In the genomic region with DNA sequence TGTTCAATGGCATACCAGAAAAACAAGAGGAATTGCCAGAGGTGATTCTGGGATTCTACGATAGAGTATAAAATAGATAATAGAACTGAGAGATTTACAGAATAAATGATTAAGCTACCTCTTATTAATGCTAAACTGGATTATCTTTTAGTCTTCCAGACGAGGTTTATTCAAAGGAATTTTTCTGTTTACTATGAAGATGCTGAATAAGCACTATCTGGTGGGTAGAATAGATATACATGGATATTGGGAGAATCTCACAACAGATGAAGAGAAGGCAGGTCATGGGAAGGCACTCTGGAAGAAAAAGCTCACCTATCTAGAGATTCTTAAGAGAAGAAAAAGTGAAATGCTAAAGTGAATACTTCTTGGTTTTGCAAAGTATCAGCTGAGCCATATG, we compare ENCODE assay signal across 17 cellular contexts. TPM values are rescaled to one million over a fixed set of nuclear protein-coding genes. Genes with fewer than 3 reads are reported as not detected.
A peak's percentile ranks its signal among the peaks of the same experiment; 100 is the strongest.
DNase-seq lines count a peak whose midpoint lies in the region; ATAC-seq, FAIRE-seq and TF ChIP-seq lines count a peak whose summit lies in the region.
"Had no signal": no experiment of that assay in that cellular context is flagged by ENCODE, and none has a peak within 500 bp of the region (broad histone marks: within the 10 kb centered on the region; RNA-seq: fewer than 3 reads in every experiment).

No MANE protein-coding gene starts in this region.

- intact Hi-C loops in K562 (cut with micrococcal nuclease): no loop called here

- no peaks in the 10 kb centered on the region for H3K9me3 ChIP-seq in H9 (ENCODE audit: control insufficient read depth, low read depth, low read length)
- H3K9me3 ChIP-seq in K562 (replicated peaks; ENCODE audit: control insufficient read depth, insufficient read depth, low read depth, low read length): no peaks in the 10 kb centered on the region; the same call in 1 of the 2 replicates
- H3K9me3 ChIP-seq in HAP-1: no peaks in the 10 kb centered on the region
- H3K9me3 ChIP-seq: BLaER1 had no signal

- peaks cover 27 to 36% of the 10 kb centered on the region in 2 experiments for H3K4me1 Mint-ChIP-seq in H9
- H3K4me1 Mint-ChIP-seq: B cell had no signal

- no peak overlapping the region for H3K18ac ChIP-seq in H9 (ENCODE audit: insufficient read length, low read depth, low read length)

- no peak overlapping the region for H2AFZ ChIP-seq in H9 (ENCODE audit: low read length)
- no peak overlapping the region for H2AFZ ChIP-seq in K562 (ENCODE audit: low read depth, low read length)
- H2AFZ ChIP-seq: GM23248 had no signal

- POLR2A ChIA-PET in K562 (lab: Yijun Ruan, JAX): interaction anchor here (0.6 to 2.6 kb wide), 5 partner anchors 9 to 21 kb away, joined by 3 to 9 read pairs (median 4); a partner anchor contains a TSS

- no peak for ATAC-seq in K562
- ATAC-seq: CD8-positive, alpha-beta T cell had no signal

- peaks cover 2% of the 10 kb centered on the region; the same call in 1 of the 2 replicates for H3K4me1 ChIP-seq in H9 (ENCODE audit: insufficient read depth, low read length)
- no peaks in the 10 kb centered on the region for H3K4me1 ChIP-seq in K562 (replicated peaks in 1 of 2; ENCODE audit: control insufficient read depth in 2 of 2, insufficient read depth in 2 of 2, low read length in 2 of 2)
- H3K4me1 ChIP-seq in HAP-1: peaks cover 22% of the 10 kb centered on the region
- H3K4me1 ChIP-seq: BLaER1, Caco-2 had no signal

- no peak overlapping the region for H2BK120ac ChIP-seq in H9 (ENCODE audit: low read depth, low read length, poor library complexity, severe bottlenecking)

- TF ChIP-seq CTCF in H9 (conservative IDR thresholded peaks at IDR 0.05): no peak
- TF ChIP-seq CTCF in K562 (IDR thresholded peaks at IDR 0.05 in 2 of 3, conservative IDR thresholded peaks at IDR 0.05 in 1 of 3; ENCODE audit: insufficient read depth in 2 of 3, low read depth in 1 of 3, low read length in 3 of 3): no peak

- H4K5ac ChIP-seq in H9 (ENCODE audit: insufficient read length, low read depth, low read length): no peak overlapping the region

- H4K8ac ChIP-seq in H9 (replicated peaks; ENCODE audit: insufficient read length, low read depth, low read length): no peak overlapping the region

- TF ChIP-seq POLR2A in K562 (conservative IDR thresholded peaks at IDR 0.05): no peak

- no peak overlapping the region for H3K9ac ChIP-seq in H9 (ENCODE audit: extremely low read depth, insufficient read length, low read length)
- no peak overlapping the region for H3K9ac ChIP-seq in K562 (ENCODE audit: insufficient read depth in 1 of 2, low read depth in 2 of 2, low read length in 2 of 2)
- H3K9ac ChIP-seq: BLaER1, GM23248 had no signal

- H3K56ac ChIP-seq in H9 (ENCODE audit: insufficient read length, low read depth, low read length): no peak overlapping the region

- peaks cover 29 to 67% (median 60%) of the 10 kb centered on the region in 3 experiments; a peak in 6 of 7 replicates for H3K36me3 Mint-ChIP-seq in H9 (ENCODE audit: insufficient read depth in 1 of 3, low read depth in 3 of 3)
- H3K36me3 Mint-ChIP-seq: CD4-positive, CD25-positive, alpha-beta regulatory T cell had no signal

- no peaks in the 10 kb centered on the region for H3K79me2 ChIP-seq in H9 (ENCODE audit: insufficient read depth, low read length)
- no peaks in the 10 kb centered on the region for H3K79me2 ChIP-seq in K562 (ENCODE audit: control insufficient read depth, insufficient read depth, low read length)

- H3K79me1 ChIP-seq in H9 (ENCODE audit: insufficient read depth, low read depth, low read length, poor library complexity, severe bottlenecking): peaks cover 4% of the 10 kb centered on the region

- peaks cover 0 to 4% of the 10 kb centered on the region in 2 experiments; a peak in 1 of 5 replicates for H3K9me3 Mint-ChIP-seq in H9
- H3K9me3 Mint-ChIP-seq: CD4-positive, CD25-positive, alpha-beta regulatory T cell had no signal

- H3K4me3 ChIP-seq in K562 (no peak overlapping the region), HAP-1 (no peak overlapping the region)
- H3K4me3 ChIP-seq: BLaER1, GM23248 had no signal

- no peaks in the 10 kb centered on the region for H3K23me2 ChIP-seq in H9 (ENCODE audit: insufficient read length, low read depth, low read length, poor library complexity, severe bottlenecking)

- H3K27ac ChIP-seq in H9 (ENCODE audit: insufficient read length, low read depth, low read length): no peak overlapping the region
- H3K27ac ChIP-seq in K562 (ENCODE audit: extremely low read depth, low read depth, low read length): no peak overlapping the region
- H3K27ac ChIP-seq: BLaER1, C4-2B, GM23248 had no signal

- no peak overlapping the region for H2AK5ac ChIP-seq in H9 (ENCODE audit: insufficient read length, low read length)

- no peak overlapping the region for H3K14ac ChIP-seq in H9 (ENCODE audit: insufficient read depth, low read length)

- H3K4me3 Mint-ChIP-seq in H9: no peak overlapping the region
- H3K4me3 Mint-ChIP-seq: B cell; CD4-positive, CD25-positive, alpha-beta regulatory T cell; CD8-positive, alpha-beta T cell had no signal

- no peaks in the 10 kb centered on the region for H4K20me1 ChIP-seq in H9 (ENCODE audit: control insufficient read depth, insufficient read depth, insufficient read length)
- no peaks in the 10 kb centered on the region for H4K20me1 ChIP-seq in K562 (replicated peaks; ENCODE audit: control insufficient read depth, insufficient read depth, low read length)
- H4K20me1 ChIP-seq: BLaER1 had no signal

- TF ChIP-seq EP300 in K562 (IDR thresholded peaks at IDR 0.05; ENCODE audit: low read length): no peak

- no peak overlapping the region for H3K4ac ChIP-seq in H9 (ENCODE audit: low read depth, low read length)

- H3K9me1 ChIP-seq in K562 (ENCODE audit: control insufficient read depth, insufficient read depth, low read length): no peaks in the 10 kb centered on the region

- FAIRE-seq in GM19239 (lab: Jason Lieb, UNC) (peak; percentile 21), K562 (lab: Jason Lieb, UNC) (no peak)
- FAIRE-seq: GM12892 had no signal

- no peak for DNase-seq in GM19239 (ENCODE audit: insufficient read length, low spot score)
- no peak for DNase-seq in H9
- DNase-seq in K562 (ENCODE audit: extremely low read depth in 1 of 4, low spot score in 3 of 4): no peak
- DNase-seq in HAP-1 (ENCODE audit: low spot score in 2 of 2): no peak
- no peak for DNase-seq in activated CD4-positive, alpha-beta T cell treated with anti-CD3 and anti-CD28 coated beads for 4 hours
- DNase-seq in anterior cingulate cortex (lab: John Stamatoyannopoulos, UW): no peak
- DNase-seq: Caco-2; CD4-positive, CD25-positive, alpha-beta regulatory T cell; CD8-positive, alpha-beta T cell; DMS153; DND-41; GM23248; HCEC 1CT had no signal

- in situ Hi-C loops in K562 (cut with MboI): no loop called here
- in situ Hi-C loops in HAP-1 (cut with MboI; ENCODE audit: low sequenced_read_pairs): no loop called here

- H3K27me3 ChIP-seq in H9 (ENCODE audit: insufficient read depth, low read length): no peaks in the 10 kb centered on the region
- no peaks in the 10 kb centered on the region for H3K27me3 ChIP-seq in K562 (ENCODE audit: control insufficient read depth in 2 of 2, insufficient read depth in 2 of 2, low read length in 2 of 2)
- H3K27me3 ChIP-seq in HAP-1 (ENCODE audit: low read depth): no peaks in the 10 kb centered on the region
- H3K27me3 ChIP-seq: BLaER1 had no signal

- no peak overlapping the region for H2BK5ac ChIP-seq in H9 (ENCODE audit: insufficient read length, low read length)

- no peak overlapping the region for H3T11ph ChIP-seq in H9 (ENCODE audit: low read length)

- BruUV-seq in K562 (replicated peaks; lab: Mats Ljungman, UMichigan): no TSS peak

- H2BK15ac ChIP-seq in H9 (ENCODE audit: low read depth, low read length): no peak overlapping the region

- H3K36me3 ChIP-seq in K562 (ENCODE audit: control insufficient read depth, insufficient read depth, low read length) (peaks cover 85% of the 10 kb centered on the region), HAP-1 (replicated peaks) (peaks cover 55% of the 10 kb centered on the region)

- no peak for TF ChIP-seq RAD21 in K562 (CRISPR knock-in tag; conservative IDR thresholded peaks at IDR 0.05 in 1 of 2, IDR thresholded peaks at IDR 0.05 in 1 of 2)

- H4K91ac ChIP-seq in H9 (ENCODE audit: insufficient read length, low read depth, low read length): no peak overlapping the region

- no peak overlapping the region for H2BK12ac ChIP-seq in H9 (ENCODE audit: insufficient read length, low read depth, low read length)

- no peak overlapping the region for H3K4me2 ChIP-seq in H9 (ENCODE audit: insufficient read depth, insufficient read length, low read length)
- no peak overlapping the region for H3K4me2 ChIP-seq in K562 (ENCODE audit: insufficient read depth, low read length)
- H3K4me2 ChIP-seq: BLaER1 had no signal

- no peak overlapping the region for H3K23ac ChIP-seq in H9 (ENCODE audit: insufficient read length, low read depth, low read length)

- no peaks in the 10 kb centered on the region for H3K27me3 Mint-ChIP-seq in H9 (ENCODE audit: low read depth)
- H3K27me3 Mint-ChIP-seq: B cell; CD4-positive, CD25-positive, alpha-beta regulatory T cell had no signal

- CTCF ChIA-PET in K562 (lab: Yijun Ruan, JAX; ENCODE audit: low intra/inter-chr PET ratio): no interaction called here

- no CpG with 5 or more reads among the region's 2 CpGs for WGBS in H9 (ENCODE audit: extremely low coverage, insufficient read length, low lambda C conversion rate)
- WGBS in K562 (ENCODE audit: insufficient coverage, low coverage, missing lambda C conversion rate): 88% methylated on average over 2 of the region's 2 CpGs

- H3K27ac Mint-ChIP-seq in H9: peak overlapping the region in 2 of 3 experiments; percentile 41 to 42; a peak in 3 of 7 replicates
- H3K27ac Mint-ChIP-seq: B cell; CD8-positive, alpha-beta T cell had no signal

- no peak overlapping the region for H2BK20ac ChIP-seq in H9 (ENCODE audit: low read depth, low read length, poor library complexity, severe bottlenecking)

RNA-seq across cellular contexts. Expression of a gene that starts 11.2 kb away (rescaled TPM):
- total RNA-seq in H9 (2021) (34.2 and 38.8 TPM in 2 replicates), K562 (2014; rRNA removed) (22.4 and 41.7 TPM in 2 replicates), K562 (2014; rRNA removed; fragmentation: Illumina TruSeq; extraction: Trizol) (32.6 and 37.3 TPM in 2 replicates), K562 (2015; rRNA removed; fragmentation: Illumina TruSeq; extraction: Trizol) (28.4 and 31.7 TPM in 2 replicates), K562 (2021) (31.5 and 31.8 TPM in 2 replicates)
- 77.1 and 90.2 TPM in 2 replicates for total RNA-seq in K562 (2011; cell fraction: chromatin; rRNA removed; ENCODE audit: low replicate concordance)
- total RNA-seq in K562 (2011; cell fraction: nucleolus; rRNA removed): 19.5 and 30.4 TPM in 2 replicates
- total RNA-seq in K562 (2011; cell fraction: nucleoplasm; rRNA removed): 26.7 and 41.6 TPM in 2 replicates
- polyA plus RNA-seq in K562 (2011; rRNA removed) (22.3 and 32.7 TPM in 2 replicates), K562 (2014; fragmentation: Illumina TruSeq; extraction: Trizol) (29.3 and 31.0 TPM in 2 replicates), K562 (2014; fragmentation: Nextera tagmentation; extraction: Ambion mirVana) (10 to 100 TPM; 10.5 to 17.9 TPM), K562 (2014; rRNA removed) (19.9 and 27.8 TPM in 2 replicates)
- 8.8 and 12.9 TPM in 2 replicates for polyA plus RNA-seq in K562 (2011; cell fraction: cytosol; rRNA removed)
- 68.6 and 92.8 TPM in 2 replicates for polyA plus RNA-seq in K562 (2011; cell fraction: nucleus; rRNA removed)
- polyA plus RNA-seq in K562 (2012): 13.9 and 33.1 TPM in 2 replicates
- 110 and 121 TPM in 2 replicates for polyA minus RNA-seq in K562 (2011; rRNA and poly(A)+ RNA removed)
- polyA minus RNA-seq in K562 (2011; cell fraction: cytosol; rRNA and poly(A)+ RNA removed): 18.1 and 21.7 TPM in 2 replicates
- polyA minus RNA-seq in K562 (2011; cell fraction: nucleus; rRNA and poly(A)+ RNA removed): 82.1 and 126 TPM in 2 replicates

RNA-seq across cellular contexts. Expression of a gene that starts 11.5 kb away (rescaled TPM):
- 22.1 and 24.1 TPM in 2 replicates for total RNA-seq in H9 (2021)
- 4.1 and 23.9 TPM in 2 replicates for total RNA-seq in K562 (2011; cell fraction: chromatin; rRNA removed; ENCODE audit: low replicate concordance)
- 1.8 and 3.8 TPM in 2 replicates for total RNA-seq in K562 (2011; cell fraction: nucleolus; rRNA removed)
- 5.4 and 6.3 TPM in 2 replicates for total RNA-seq in K562 (2011; cell fraction: nucleoplasm; rRNA removed)
- 3.2 and 3.5 TPM in 2 replicates for total RNA-seq in K562 (2014; rRNA removed)
- 7.5 and 7.9 TPM in 2 replicates for total RNA-seq in K562 (2014; rRNA removed; fragmentation: Illumina TruSeq; extraction: Trizol)
- 6.3 and 7.3 TPM in 2 replicates for total RNA-seq in K562 (2015; rRNA removed; fragmentation: Illumina TruSeq; extraction: Trizol)
- total RNA-seq in K562 (2021): 6.1 and 6.3 TPM in 2 replicates
- polyA plus RNA-seq in K562 (2011; rRNA removed): 7.9 and 9.7 TPM in 2 replicates
- 1.3 and 2.2 TPM in 2 replicates for polyA plus RNA-seq in K562 (2011; cell fraction: cytosol; rRNA removed)
- 13.7 and 17.2 TPM in 2 replicates for polyA plus RNA-seq in K562 (2011; cell fraction: nucleus; rRNA removed)
- 4.8 and 5.1 TPM in 2 replicates for polyA plus RNA-seq in K562 (2012)
- polyA plus RNA-seq in K562 (2014; fragmentation: Illumina TruSeq; extraction: Trizol): 5.5 and 5.7 TPM in 2 replicates
- 1 to 10 TPM; 4.4 to 5.2 TPM for polyA plus RNA-seq in K562 (2014; fragmentation: Nextera tagmentation; extraction: Ambion mirVana)
- 5.0 TPM in 2 replicates for polyA plus RNA-seq in K562 (2014; rRNA removed)
- polyA minus RNA-seq in K562 (2011; rRNA and poly(A)+ RNA removed): 11.7 and 12.5 TPM in 2 replicates
- polyA minus RNA-seq in K562 (2011; cell fraction: cytosol; rRNA and poly(A)+ RNA removed): 2.8 TPM in 2 replicates
- polyA minus RNA-seq in K562 (2011; cell fraction: nucleus; rRNA and poly(A)+ RNA removed): 8.2 and 15.1 TPM in 2 replicates
